ENCODE assay signal across 22 cellular contexts in genomic region chr3:154193174-154193573, GRCh38.
A peak's percentile ranks its signal among the peaks of the same experiment; 100 is the strongest.
DNase-seq lines count a peak whose midpoint lies in the region; ATAC-seq and TF ChIP-seq lines count a peak whose summit lies in the region.
"Had no signal": no experiment of that assay in that cellular context is flagged by ENCODE, and none has a peak within 500 bp of the region (broad histone marks: within the 10 kb centered on the region; RNA-seq: fewer than 3 reads in every experiment).

No MANE protein-coding gene starts in this region.

- DNase-seq in SK-N-SH: no peak
- peak; percentile 41 for DNase-seq in fibroblast of peridontal ligament (ENCODE audit: extremely low read depth)
- no peak for DNase-seq in SIG-M5 (lab: John Stamatoyannopoulos, UW)
- DNase-seq in left lobe of liver (ENCODE audit: low spot score): no peak
- DNase-seq: DMS153, DND-41, HCEC 1CT, NCI-H1092, NCI-H1417 treated with DMSO at 0.1 percent for 48 hours, NCI-H1694 treated with DMSO at 0.1 percent for 48 hours, NCI-H2081, NCI-H2227 treated with DMSO at 0.1 percent for 48 hours, NCI-H526 treated with DMSO at 0.1 percent for 48 hours, PC-9, Right ventricle myocardium superior, RPMI8226 had no signal

- CTCF ChIA-PET in SK-N-SH (lab: Yijun Ruan, JAX): no interaction called here

- H3K9me3 ChIP-seq in SK-N-SH: no peaks in the 10 kb centered on the region
- H3K9me3 ChIP-seq in Loucy (ENCODE audit: insufficient read depth, low read depth, low read length): no peaks in the 10 kb centered on the region

- H2AFZ ChIP-seq in SK-N-SH (ENCODE audit: low read depth): no peak overlapping the region
- no peak overlapping the region; the same call in 1 of the 2 replicates for H2AFZ ChIP-seq in Loucy (ENCODE audit: low read length)
- H2AFZ ChIP-seq: PC-9 had no signal

- TF ChIP-seq CTCF in SK-N-SH (IDR thresholded peaks at IDR 0.05) (no peak), Loucy (conservative IDR thresholded peaks at IDR 0.05; ENCODE audit: low read length) (no peak)

- H3F3A ChIP-seq in SK-N-SH (replicated peaks; ENCODE audit: insufficient read depth): no peaks in the 10 kb centered on the region
- H3F3A ChIP-seq in Loucy (ENCODE audit: low read depth): no peaks in the 10 kb centered on the region

- POLR2A ChIA-PET in SK-N-SH (lab: Yijun Ruan, JAX): no interaction called here

- H3K4me2 ChIP-seq in SK-N-SH (no peak overlapping the region), Loucy (ENCODE audit: low read depth, low read length, poor library complexity, severe bottlenecking) (peak overlapping the region; percentile 2)
- H3K4me2 ChIP-seq: KMS-11, PC-9 had no signal

- H3K4me3 ChIP-seq in SK-N-SH (ENCODE audit: low read depth in 2 of 2, low read length in 1 of 2) (no peak overlapping the region), Loucy (ENCODE audit: low read length, poor library complexity, severe bottlenecking) (no peak overlapping the region)
- H3K4me3 ChIP-seq: PC-9 had no signal

- H3K79me2 ChIP-seq in SK-N-SH (ENCODE audit: insufficient read depth) (no peaks in the 10 kb centered on the region), Loucy (ENCODE audit: insufficient read depth, low read length) (no peaks in the 10 kb centered on the region)

- no peak overlapping the region for H3K9ac ChIP-seq in SK-N-SH
- no peak overlapping the region for H3K9ac ChIP-seq in Loucy (ENCODE audit: low read depth, low read length, poor library complexity, severe bottlenecking)
- H3K9ac ChIP-seq: KMS-11 had no signal

- ATAC-seq in SK-N-SH treated with all-trans-retinoic acid at 6 μM for 48 hours (peak; percentile 45), GM21367 (IDR thresholded peaks at IDR 0.05; ENCODE audit: unreplicated experiment) (no peak), left lobe of liver (no peak), HG03460 (IDR thresholded peaks at IDR 0.05; ENCODE audit: unreplicated experiment) (no peak)

- no peaks in the 10 kb centered on the region for H3K27me3 ChIP-seq in SK-N-SH (ENCODE audit: insufficient read depth)
- no peaks in the 10 kb centered on the region for H3K27me3 ChIP-seq in Loucy (ENCODE audit: insufficient read depth, low read length, poor library complexity, severe bottlenecking)

- no peak for TF ChIP-seq EP300 in SK-N-SH (IDR thresholded peaks at IDR 0.05; ENCODE audit: borderline replicate concordance in 1 of 2, low read depth in 1 of 2, low read length in 1 of 2)

- H3K4me1 ChIP-seq in SK-N-SH (ENCODE audit: control insufficient read depth in 1 of 2, insufficient read depth in 2 of 2, low read depth in 1 of 2, low read length in 1 of 2) (peaks cover 0 to 2% of the 10 kb centered on the region in 2 experiments; a peak in 2 of 4 replicates), Loucy (ENCODE audit: insufficient read depth, low read length, poor library complexity, severe bottlenecking) (peaks cover 74% of the 10 kb centered on the region)

- no peaks in the 10 kb centered on the region for H3K9me2 ChIP-seq in SK-N-SH
- no peaks in the 10 kb centered on the region for H3K9me2 ChIP-seq in Loucy (replicated peaks; ENCODE audit: low read depth, low read length)

- TF ChIP-seq RAD21 in SK-N-SH (IDR thresholded peaks at IDR 0.05; ENCODE audit: low read length): no peak

- 76% methylated on average over 1 of the region's 1 CpG for WGBS in SK-N-SH (ENCODE audit: low lambda C conversion rate)

- H4K20me1 ChIP-seq in SK-N-SH (ENCODE audit: insufficient read depth) (no peaks in the 10 kb centered on the region), Loucy (ENCODE audit: insufficient read depth, low read length, poor library complexity, severe bottlenecking) (no peaks in the 10 kb centered on the region)

- H3K27ac ChIP-seq in SK-N-SH (ENCODE audit: low read depth in 2 of 2, low read length in 1 of 2): no peak overlapping the region
- H3K27ac ChIP-seq: 22Rv1, KMS-11, PC-9 had no signal

- H3K36me3 ChIP-seq in SK-N-SH (replicated peaks in 1 of 2; ENCODE audit: control insufficient read depth in 1 of 2, insufficient read depth in 2 of 2, low read length in 1 of 2) (no peaks in the 10 kb centered on the region), Loucy (ENCODE audit: insufficient read depth, low read length) (no peaks in the 10 kb centered on the region)

TF ChIP-seq in SK-N-SH treated with all-trans-retinoic acid at 6 μM for 48 hours, 23 proteins besides CTCF, POLR2A, EP300 and RAD21:
- no peak for TF ChIP-seq CSRNP3 (CRISPR knock-in tag; IDR thresholded peaks at IDR 0.05)
- no peak for TF ChIP-seq ZFP3 (CRISPR knock-in tag; IDR thresholded peaks at IDR 0.05)
- no peak for TF ChIP-seq TCF4 (CRISPR knock-in tag; IDR thresholded peaks at IDR 0.05; ENCODE audit: borderline replicate concordance)
- TF ChIP-seq CREB5 (CRISPR knock-in tag; IDR thresholded peaks at IDR 0.05; ENCODE audit: low read depth): no peak
- TF ChIP-seq CSDC2 (CRISPR knock-in tag; IDR thresholded peaks at IDR 0.05): no peak
- TF ChIP-seq ZFP30 (CRISPR knock-in tag; IDR thresholded peaks at IDR 0.05): no peak
- TF ChIP-seq OSR1 (CRISPR knock-in tag; IDR thresholded peaks at IDR 0.05): no peak
- no peak for TF ChIP-seq GLIS3 (CRISPR knock-in tag; IDR thresholded peaks at IDR 0.05)

TF ChIP-seq in SK-N-SH, 30 proteins besides CTCF, POLR2A, EP300 and RAD21:
- no peak for TF ChIP-seq CHD2 (IDR thresholded peaks at IDR 0.05; ENCODE audit: low read length, partially characterized antibody)
- no peak for TF ChIP-seq NRF1 (IDR thresholded peaks at IDR 0.05; ENCODE audit: low read depth, low read length)
- TF ChIP-seq MAX (IDR thresholded peaks at IDR 0.05; ENCODE audit: low read depth): no peak
- no peak for TF ChIP-seq POLR2AphosphoS5 (IDR thresholded peaks at IDR 0.05; ENCODE audit: low read depth, low read length)
- no peak for TF ChIP-seq ELF1 (IDR thresholded peaks at IDR 0.05)
- no peak for TF ChIP-seq SIN3A (IDR thresholded peaks at IDR 0.05; ENCODE audit: borderline replicate concordance, low read depth, low read length)
- TF ChIP-seq MEF2A (IDR thresholded peaks at IDR 0.05; ENCODE audit: borderline replicate concordance, low read depth): no peak
- no peak for TF ChIP-seq IRF3 (IDR thresholded peaks at IDR 0.05; ENCODE audit: low read depth, low read length)
- no peak for TF ChIP-seq FOXJ3 (CRISPR knock-in tag; IDR thresholded peaks at IDR 0.05)
- no peak for TF ChIP-seq GABPA (IDR thresholded peaks at IDR 0.05; ENCODE audit: low read depth)
- TF ChIP-seq FOSL2 (IDR thresholded peaks at IDR 0.05; ENCODE audit: borderline replicate concordance, low read depth): no peak
- no peak for TF ChIP-seq TCF12 (IDR thresholded peaks at IDR 0.05)
- TF ChIP-seq PBX3 (IDR thresholded peaks at IDR 0.05): no peak
- TF ChIP-seq GATA2 (CRISPR knock-in tag; IDR thresholded peaks at IDR 0.05): no peak
- no peak for TF ChIP-seq USF1 (IDR thresholded peaks at IDR 0.05; ENCODE audit: borderline replicate concordance, low read depth)
- TF ChIP-seq JUND (IDR thresholded peaks at IDR 0.05): no peak
- no peak for TF ChIP-seq TEAD4 (IDR thresholded peaks at IDR 0.05; ENCODE audit: borderline replicate concordance, insufficient read depth)
